In genomic region chr15:32659340-32659831, GRCh38 we compare ENCODE assay signal across 10 cellular contexts. TPM values are rescaled to one million over a fixed set of nuclear protein-coding genes. Genes with fewer than 3 reads are reported as not detected.
DNase-seq lines count a peak whose midpoint lies in the region; ATAC-seq and TF ChIP-seq lines count a peak whose summit lies in the region.
"Had no signal": no experiment of that assay in that cellular context is flagged by ENCODE, and none has a peak within 500 bp of the region (broad histone marks: within the 10 kb centered on the region; RNA-seq: fewer than 3 reads in every experiment).

No MANE protein-coding gene starts in this region.

- intact Hi-C loops in thyroid gland (cut with DNase I) = no loop called here

- peaks cover 14% of the 10 kb centered on the region for H3K4me1 Mint-ChIP-seq in activated naive CD4-positive, alpha-beta T cell treated with anti-CD3 and anti-CD28 coated beads, Interleukin-2, amount 10 ng/mL, durations not matched to agents 7 days and 5 days
- peaks cover 19% of the 10 kb centered on the region for H3K4me1 Mint-ChIP-seq in activated CD8-positive, alpha-beta T cell treated with anti-CD3 and anti-CD28 coated beads, Interleukin-2, amount 10 ng/mL, durations not matched to agents 7 days and 5 days (ENCODE audit: low read depth)

- no peak overlapping the region for H3K4me3 Mint-ChIP-seq in activated naive CD4-positive, alpha-beta T cell treated with anti-CD3 and anti-CD28 coated beads, Interleukin-2, amount 10 ng/mL, durations not matched to agents 7 days and 5 days
- H3K4me3 Mint-ChIP-seq in activated CD8-positive, alpha-beta T cell treated with anti-CD3 and anti-CD28 coated beads, Interleukin-2, amount 10 ng/mL, durations not matched to agents 7 days and 5 days = no peak overlapping the region

- H3K36me3 ChIP-seq in SJSA1 (no peaks in the 10 kb centered on the region; the same call in 1 of the 2 replicates), thyroid gland (no peaks in the 10 kb centered on the region)

- H3K4me1 ChIP-seq in SJSA1 (replicated peaks) = peaks cover 10% of the 10 kb centered on the region
- peaks cover 19 to 22% of the 10 kb centered on the region in 2 donors for H3K4me1 ChIP-seq in thyroid gland

- no peak overlapping the region for H3K27ac ChIP-seq in SJSA1
- H3K27ac ChIP-seq in thyroid gland = peak overlapping the region; percentile 20 to 46 (median 41)

- peak in 3 of 6 experiments; percentile 8 to 29 (median 28) for TF ChIP-seq CTCF in thyroid gland (IDR thresholded peaks at IDR 0.05)

- CTCF ChIA-PET in activated naive CD4-positive, alpha-beta T cell treated with anti-CD3 and anti-CD28 coated beads, Interleukin-2, amount 10 ng/mL, durations not matched to agents 7 days and 5 days (lab: Charles Lee) = interaction anchor here (0.9 to 1.3 kb wide), 4 partner anchors 9 to 337 kb away, joined by 3 to 5 read pairs (median 4); no protein-coding TSS in a partner anchor
- CTCF ChIA-PET in activated CD8-positive, alpha-beta T cell treated with anti-CD3 and anti-CD28 coated beads, Interleukin-2, amount 10 ng/mL, durations not matched to agents 7 days and 5 days (lab: Charles Lee) = interaction anchor here (1.2 kb wide), 1 partner anchor 8 kb away, joined by 6 read pairs; no protein-coding TSS in a partner anchor

- H3K27me3 Mint-ChIP-seq in activated naive CD4-positive, alpha-beta T cell treated with anti-CD3 and anti-CD28 coated beads, Interleukin-2, amount 10 ng/mL, durations not matched to agents 7 days and 5 days = no peaks in the 10 kb centered on the region
- no peaks in the 10 kb centered on the region for H3K27me3 Mint-ChIP-seq in activated CD8-positive, alpha-beta T cell treated with anti-CD3 and anti-CD28 coated beads, Interleukin-2, amount 10 ng/mL, durations not matched to agents 7 days and 5 days (ENCODE audit: low read depth)

- DNase-seq in NCI-H2081 (lab: John Stamatoyannopoulos, UW) (peak; percentile 36 to 68), NCI-H2081 treated with DMSO at 0.1 percent for 48 hours (lab: John Stamatoyannopoulos, UW) (no peak), SJSA1 (ENCODE audit: low read depth in 1 of 2, low spot score in 2 of 2) (peak; percentile 45 to 68), glomerular visceral epithelial cell (ENCODE audit: extremely low spot score) (peak; percentile 82), thyroid gland (peak; percentile 48 to 58), SIG-M5 treated with dmso at 0.1 percent for 504 hours (lab: John Stamatoyannopoulos, UW; ENCODE audit: unreplicated experiment) (no peak)
- no peak for DNase-seq in activated naive CD4-positive, alpha-beta T cell treated with anti-CD3 and anti-CD28 coated beads, Interleukin-2, amount 10 ng/mL, durations not matched to agents 7 days and 5 days
- DNase-seq in activated CD8-positive, alpha-beta T cell treated with anti-CD3 and anti-CD28 coated beads, Interleukin-2, amount 10 ng/mL, durations not matched to agents 7 days and 5 days = no peak
- DNase-seq: activated T-cell treated with anti-CD3 and anti-CD28 coated beads, Interleukin-2, amount 50 U/mL, for 1 hour; midbrain had no signal

- H3K36me3 Mint-ChIP-seq in activated naive CD4-positive, alpha-beta T cell treated with anti-CD3 and anti-CD28 coated beads, Interleukin-2, amount 10 ng/mL, durations not matched to agents 7 days and 5 days = peaks cover 19% of the 10 kb centered on the region
- peaks cover 21% of the 10 kb centered on the region for H3K36me3 Mint-ChIP-seq in activated CD8-positive, alpha-beta T cell treated with anti-CD3 and anti-CD28 coated beads, Interleukin-2, amount 10 ng/mL, durations not matched to agents 7 days and 5 days (ENCODE audit: low read depth)

- no peak for TF ChIP-seq POLR2A in thyroid gland (IDR thresholded peaks at IDR 0.05)

- no peaks in the 10 kb centered on the region for H3K9me3 Mint-ChIP-seq in activated naive CD4-positive, alpha-beta T cell treated with anti-CD3 and anti-CD28 coated beads, Interleukin-2, amount 10 ng/mL, durations not matched to agents 7 days and 5 days
- no peaks in the 10 kb centered on the region for H3K9me3 Mint-ChIP-seq in activated CD8-positive, alpha-beta T cell treated with anti-CD3 and anti-CD28 coated beads, Interleukin-2, amount 10 ng/mL, durations not matched to agents 7 days and 5 days (ENCODE audit: insufficient read depth)

- H3K27ac Mint-ChIP-seq in activated naive CD4-positive, alpha-beta T cell treated with anti-CD3 and anti-CD28 coated beads, Interleukin-2, amount 10 ng/mL, durations not matched to agents 7 days and 5 days = no peak overlapping the region
- H3K27ac Mint-ChIP-seq in activated CD8-positive, alpha-beta T cell treated with anti-CD3 and anti-CD28 coated beads, Interleukin-2, amount 10 ng/mL, durations not matched to agents 7 days and 5 days = no peak overlapping the region

- 24 to 25% methylated on average over 5 of the region's 5 CpGs for WGBS in thyroid gland, 2 donors

- H3K4me3 ChIP-seq in SJSA1 (no peak overlapping the region), thyroid gland (replicated peaks in 1 of 3) (no peak overlapping the region)

- POLR2A ChIA-PET in activated CD8-positive, alpha-beta T cell treated with anti-CD3 and anti-CD28 coated beads, Interleukin-2, amount 10 ng/mL, durations not matched to agents 7 days and 5 days (lab: Charles Lee) = no interaction called here

- H3K9me3 ChIP-seq in SJSA1 (replicated peaks) = no peaks in the 10 kb centered on the region
- no peaks in the 10 kb centered on the region for H3K9me3 ChIP-seq in thyroid gland

- no peak for ATAC-seq in activated CD8-positive, alpha-beta T cell treated with anti-CD3 and anti-CD28 coated beads, Interleukin-2, amount 10 ng/mL, durations not matched to agents 7 days and 5 days

- H3K27me3 ChIP-seq in SJSA1 (replicated peaks) = no peaks in the 10 kb centered on the region
- H3K27me3 ChIP-seq in thyroid gland = no peaks in the 10 kb centered on the region

RNA-seq across cellular contexts. Expression of gene SCG5, which starts 17.9 kb away (rescaled TPM):
- total RNA-seq in SJSA1 (2014; rRNA removed; shearing (Covaris generic)) = 0.87 TPM in 1 of 2 replicates, not detected in the other
- 10 to 100 TPM in 2 of 4 donors, 1 to 10 TPM in 2; 2.7 to 11.8 (median 8.3) TPM for total RNA-seq in thyroid gland
- 1 to 10 TPM; 2.8 to 3.0 TPM for total RNA-seq in activated CD8-positive, alpha-beta T cell treated with anti-CD3 and anti-CD28 coated beads, Interleukin-2, amount 10 ng/mL, durations not matched to agents 7 days and 5 days

RNA-seq across cellular contexts. Expression of gene ARHGAP11A, which starts 44.1 kb away (rescaled TPM):
- 68.8 and 97.8 TPM in 2 replicates for total RNA-seq in SJSA1 (2014; rRNA removed; shearing (Covaris generic))
- total RNA-seq in thyroid gland = 1 to 10 TPM; 2.0 to 8.2 (median 4.8) TPM
- 100 to 1,000 TPM; 155 to 158 TPM for total RNA-seq in activated CD8-positive, alpha-beta T cell treated with anti-CD3 and anti-CD28 coated beads, Interleukin-2, amount 10 ng/mL, durations not matched to agents 7 days and 5 days

RNA-seq across cellular contexts. Expression of gene GREM1, which starts 58.4 kb away (rescaled TPM):
- 8.7 and 12.8 TPM in 2 replicates for total RNA-seq in SJSA1 (2014; rRNA removed; shearing (Covaris generic))
- 1 to 10 TPM in 2 of 4 donors, under 1 TPM in 1, not detected in 1; 0.44 to 7.8 (median 3.2) TPM for total RNA-seq in thyroid gland
- total RNA-seq in activated CD8-positive, alpha-beta T cell treated with anti-CD3 and anti-CD28 coated beads, Interleukin-2, amount 10 ng/mL, durations not matched to agents 7 days and 5 days = not detected

Comparison
In these comparisons a context has a peak if more than half of its experiments do, and no peak if none do; other contexts are left out.
1. DNase-seq: peak in NCI-H2081 (2 of 2), SJSA1 (2 of 2), glomerular visceral epithelial cell (single experiment) and thyroid gland (2 of 2); none in NCI-H2081 treated with DMSO at 0.1 percent for 48 hours (single experiment), activated naive CD4-positive, alpha-beta T cell treated with anti-CD3 and anti-CD28 coated beads, Interleukin-2, amount 10 ng/mL, durations not matched to agents 7 days and 5 days (single experiment), activated CD8-positive, alpha-beta T cell treated with anti-CD3 and anti-CD28 coated beads, Interleukin-2, amount 10 ng/mL, durations not matched to agents 7 days and 5 days (single experiment) and SIG-M5 treated with dmso at 0.1 percent for 504 hours (single experiment).